9 cellular contexts compared by ENCODE assay signal in genomic region chr3:12557472-12558105, GRCh38. TPM values are rescaled to one million over a fixed set of nuclear protein-coding genes. Genes with fewer than 3 reads are reported as not detected.
A peak's percentile ranks its signal among the peaks of the same experiment; 100 is the strongest.
DNase-seq lines count a peak whose midpoint lies in the region; ATAC-seq, FAIRE-seq and TF ChIP-seq lines count a peak whose summit lies in the region.
"Had no signal": no experiment of that assay in that cellular context is flagged by ENCODE, and none has a peak within 500 bp of the region (broad histone marks: within the 10 kb centered on the region; RNA-seq: fewer than 3 reads in every experiment).

No MANE protein-coding gene starts in this region.

- TF ChIP-seq POLR2A in endothelial cell of umbilical vein (IDR thresholded peaks at IDR 0.05; ENCODE audit: low read depth, low read length) = no peak

- H4K20me1 ChIP-seq in SK-N-SH (ENCODE audit: insufficient read depth) = peaks cover 48% of the 10 kb centered on the region
- H4K20me1 ChIP-seq in endothelial cell of umbilical vein (replicated peaks; ENCODE audit: control insufficient read depth, extremely low read depth, insufficient read depth, low read length) = peaks cover 4% of the 10 kb centered on the region
- H4K20me1 ChIP-seq in neural cell (ENCODE audit: insufficient read depth) = no peaks in the 10 kb centered on the region

- no TSS peak for BruUV-seq in Panc1 (replicated peaks; lab: Mats Ljungman, UMichigan)
- no TSS peak for BruUV-seq in endothelial cell of umbilical vein (replicated peaks; lab: Mats Ljungman, UMichigan)

- POLR2A ChIA-PET in SK-N-SH (lab: Yijun Ruan, JAX) (interaction anchor here (1.2 kb wide), 1 partner anchor 27 kb away, joined by 4 read pairs; no protein-coding TSS in a partner anchor), Panc1 (lab: Charles Lee) (no interaction called here), endothelial cell of umbilical vein (lab: Charles Lee) (no interaction called here)

- TF ChIP-seq CTCF in SK-N-SH (IDR thresholded peaks at IDR 0.05) (no peak), Panc1 (IDR thresholded peaks at IDR 0.05) (no peak), endothelial cell of umbilical vein (IDR thresholded peaks at IDR 0.05; ENCODE audit: extremely low read depth in 1 of 2, insufficient read depth in 1 of 2, low read depth in 1 of 2, low read length in 2 of 2) (no peak), neural cell (IDR thresholded peaks at IDR 0.05; ENCODE audit: poor library complexity, severe bottlenecking) (no peak)

- TF ChIP-seq RAD21 in SK-N-SH (IDR thresholded peaks at IDR 0.05; ENCODE audit: low read length) (no peak), neural cell (conservative IDR thresholded peaks at IDR 0.05) (no peak)

- FAIRE-seq in endothelial cell of umbilical vein (lab: Jason Lieb, UNC) = peak; percentile 56
- FAIRE-seq: islet of Langerhans had no signal

- H3K9me3 ChIP-seq in SK-N-SH = no peaks in the 10 kb centered on the region
- H3K9me3 ChIP-seq in Panc1 (ENCODE audit: control insufficient read depth, insufficient read depth, low read depth, low read length) = no peaks in the 10 kb centered on the region
- H3K9me3 ChIP-seq in endothelial cell of umbilical vein (replicated peaks; ENCODE audit: control insufficient read depth, insufficient read depth, low read length) = no peaks in the 10 kb centered on the region
- H3K9me3 ChIP-seq in neural cell (ENCODE audit: low read length) = no peaks in the 10 kb centered on the region

- peak overlapping the region; percentile 93 to 96 for H3K27ac ChIP-seq in SK-N-SH (ENCODE audit: low read depth in 2 of 2, low read length in 1 of 2)
- peak overlapping the region; percentile 82 for H3K27ac ChIP-seq in Panc1 (ENCODE audit: low read length)
- peak overlapping the region; percentile 56 for H3K27ac ChIP-seq in endothelial cell of umbilical vein (ENCODE audit: insufficient read depth, low read depth, low read length)
- H3K27ac ChIP-seq in neural cell (ENCODE audit: low read length) = peak overlapping the region; percentile 85

- intact Hi-C loops in Panc1 (cut with micrococcal nuclease; ENCODE audit: unreplicated experiment) = no loop called here
- intact Hi-C loops in endothelial cell of umbilical vein (cut with micrococcal nuclease) = loop anchor here (1.0 to 5.0 kb wide), 5 partner anchors 9 to 420 kb away; partner anchors contain the start of genes RAF1 and RPL32

- peak overlapping the region; percentile 77; the same call in 1 of the 2 replicates for H2AFZ ChIP-seq in SK-N-SH (ENCODE audit: low read depth)
- H2AFZ ChIP-seq in endothelial cell of umbilical vein (ENCODE audit: low read depth, low read length) = peak overlapping the region; percentile 83
- H2AFZ ChIP-seq in neural cell (ENCODE audit: low read depth, low read length) = peak overlapping the region; percentile 81

- CTCF ChIA-PET in SK-N-SH (lab: Yijun Ruan, JAX) (interaction anchor here (1.1 to 1.6 kb wide), 2 partner anchors 58 to 279 kb away, joined by 3 to 4 read pairs; no protein-coding TSS in a partner anchor), Panc1 (lab: Charles Lee) (no interaction called here), endothelial cell of umbilical vein (lab: Charles Lee) (no interaction called here)

- H3K79me2 ChIP-seq in SK-N-SH (ENCODE audit: insufficient read depth) (peaks cover 57% of the 10 kb centered on the region), endothelial cell of umbilical vein (ENCODE audit: control insufficient read depth, insufficient read depth, low read length) (peaks cover 53% of the 10 kb centered on the region), neural cell (replicated peaks; ENCODE audit: insufficient read depth, low read length) (peaks cover 51% of the 10 kb centered on the region)

- no peaks in the 10 kb centered on the region for H3F3A ChIP-seq in SK-N-SH (replicated peaks; ENCODE audit: insufficient read depth)
- no peaks in the 10 kb centered on the region for H3F3A ChIP-seq in neural cell (ENCODE audit: insufficient read depth, low read length, poor library complexity, severe bottlenecking)

- H3K27me3 ChIP-seq in SK-N-SH (ENCODE audit: insufficient read depth) (no peaks in the 10 kb centered on the region), Panc1 (ENCODE audit: control insufficient read depth, insufficient read depth, low read length) (no peaks in the 10 kb centered on the region), endothelial cell of umbilical vein (ENCODE audit: control insufficient read depth in 2 of 2, insufficient read depth in 2 of 2, low read length in 2 of 2) (no peaks in the 10 kb centered on the region), neural cell (ENCODE audit: insufficient read depth, low read depth, low read length) (no peaks in the 10 kb centered on the region)

- in situ Hi-C loops in Panc1 (cut with HindIII; ENCODE audit: low pct_unique_long_range_greater_than_20kb, low sequenced_read_pairs) = no loop called here

- H3K4me3 ChIP-seq in SK-N-SH (ENCODE audit: low read depth in 2 of 2, low read length in 1 of 2) = peak overlapping the region; percentile 92 to 94
- H3K4me3 ChIP-seq in Panc1 (ENCODE audit: low read depth in 2 of 2, low read length in 2 of 2) = peak overlapping the region; percentile 88 to 89
- H3K4me3 ChIP-seq in endothelial cell of umbilical vein (replicated peaks in 1 of 3; ENCODE audit: insufficient read depth in 1 of 3, low read depth in 1 of 3, low read length in 3 of 3) = peak overlapping the region; percentile 86 to 98 (median 89)
- H3K4me3 ChIP-seq in neural cell (ENCODE audit: low read length) = peak overlapping the region; percentile 97

- H3K9ac ChIP-seq in SK-N-SH = peak overlapping the region; percentile 87
- peak overlapping the region; percentile 79 for H3K9ac ChIP-seq in endothelial cell of umbilical vein (replicated peaks; ENCODE audit: extremely low read depth, insufficient read depth, low read length)
- H3K9ac ChIP-seq in neural cell (ENCODE audit: low read length) = peak overlapping the region; percentile 86

- peak overlapping the region; percentile 74 for H3K4me2 ChIP-seq in SK-N-SH
- peak overlapping the region; percentile 99 for H3K4me2 ChIP-seq in endothelial cell of umbilical vein (ENCODE audit: insufficient read depth, low read length)
- H3K4me2 ChIP-seq in neural cell (ENCODE audit: low read length) = peak overlapping the region; percentile 81

- H3K9me1 ChIP-seq in endothelial cell of umbilical vein (replicated peaks; ENCODE audit: control insufficient read depth, extremely low read depth, insufficient read depth, low read length) = peaks cover 3% of the 10 kb centered on the region

- H3K9me2 ChIP-seq in SK-N-SH (no peaks in the 10 kb centered on the region), neural cell (ENCODE audit: insufficient read depth, low read length) (no peaks in the 10 kb centered on the region)

- dilution Hi-C loops in endothelial cell of umbilical vein (cut with MboI; ENCODE audit: extremely low pct_ligation_motif_present, low sequenced_read_pairs) = no loop called here

- no peak for ATAC-seq in SK-N-SH treated with all-trans-retinoic acid at 6 μM for 48 hours
- ATAC-seq in Panc1 = no peak
- ATAC-seq in HG02678 (IDR thresholded peaks at IDR 0.05; ENCODE audit: unreplicated experiment) = no peak

- TF ChIP-seq EP300 in SK-N-SH (IDR thresholded peaks at IDR 0.05; ENCODE audit: borderline replicate concordance in 1 of 2, low read depth in 1 of 2, low read length in 1 of 2) = no peak
- TF ChIP-seq EP300 in neural cell (conservative IDR thresholded peaks at IDR 0.05; ENCODE audit: poor library complexity, severe bottlenecking) = no peak

- H3K36me3 ChIP-seq in SK-N-SH (replicated peaks in 1 of 2; ENCODE audit: control insufficient read depth in 1 of 2, insufficient read depth in 2 of 2, low read length in 1 of 2) = no peaks in the 10 kb centered on the region
- peaks cover 3% of the 10 kb centered on the region; the same call in 1 of the 2 replicates for H3K36me3 ChIP-seq in Panc1 (ENCODE audit: control insufficient read depth, insufficient read depth, low read length)
- H3K36me3 ChIP-seq in endothelial cell of umbilical vein (ENCODE audit: control insufficient read depth in 2 of 2, extremely low read depth in 1 of 2, insufficient read depth in 2 of 2, low read length in 2 of 2) = no peaks in the 10 kb centered on the region
- no peaks in the 10 kb centered on the region for H3K36me3 ChIP-seq in neural cell (ENCODE audit: insufficient read depth, low read length)

- DNase-seq in SK-N-SH (no peak), Panc1 (ENCODE audit: low read depth, low spot score) (no peak), endothelial cell of umbilical vein (ENCODE audit: low read depth, low spot score) (peak; percentile 54), NCI-H1105 treated with DMSO at 0.1 percent for 48 hours (lab: John Stamatoyannopoulos, UW) (no peak), NCI-H1105 (lab: John Stamatoyannopoulos, UW) (no peak)

- WGBS in SK-N-SH (ENCODE audit: low lambda C conversion rate) = 2% methylated on average over 18 of the region's 18 CpGs

- peaks cover 8 to 16% of the 10 kb centered on the region in 2 experiments; a peak in 3 of 4 replicates for H3K4me1 ChIP-seq in SK-N-SH (ENCODE audit: control insufficient read depth in 1 of 2, insufficient read depth in 2 of 2, low read depth in 1 of 2, low read length in 1 of 2)
- H3K4me1 ChIP-seq in Panc1 (ENCODE audit: control insufficient read depth, insufficient read depth, low read length) = peaks cover 37% of the 10 kb centered on the region
- peaks cover 21% of the 10 kb centered on the region for H3K4me1 ChIP-seq in endothelial cell of umbilical vein (ENCODE audit: control insufficient read depth, extremely low read depth, insufficient read depth, low read length)

RNA-seq across cellular contexts. Expression of gene MKRN2, which starts 0.7 kb away (rescaled TPM):
- polyA plus RNA-seq in SK-N-SH (2012; rRNA removed) (29.8 and 39.6 TPM in 2 replicates), endothelial cell of umbilical vein (28.0 and 29.9 TPM in 2 replicates), neural cell (47.6 and 50.4 TPM in 2 replicates)
- 29.3 and 35.0 TPM in 2 replicates for polyA plus RNA-seq in SK-N-SH (2012; cell fraction: cytosol; rRNA removed)
- 21.0 and 29.3 TPM in 2 replicates for polyA plus RNA-seq in SK-N-SH (2012; cell fraction: nucleus; rRNA removed)
- total RNA-seq in Panc1 (2021; ENCODE audit: unreplicated experiment) (19.4 TPM), endothelial cell of umbilical vein (26.4 and 27.3 TPM in 2 replicates)
- polyA plus RNA-seq in Panc1 (2012; ENCODE audit: insufficient read length) = 20.6 TPM
- 35.5 and 37.0 TPM in 2 replicates for polyA plus RNA-seq in endothelial cell of umbilical vein (2011; cell fraction: cytosol; rRNA removed)
- 25.4 and 28.4 TPM in 2 replicates for polyA plus RNA-seq in endothelial cell of umbilical vein (2011; cell fraction: nucleus; rRNA removed)
- 22.3 and 29.0 TPM in 2 replicates for polyA plus RNA-seq in endothelial cell of umbilical vein (2012)
- polyA minus RNA-seq in endothelial cell of umbilical vein (37.8 and 45.9 TPM in 2 replicates), neural cell (47.7 and 50.0 TPM in 2 replicates)
- 16.9 TPM for polyA minus RNA-seq in endothelial cell of umbilical vein (2011; cell fraction: cytosol; rRNA and poly(A)+ RNA removed)
- 13.3 and 15.5 TPM in 2 replicates for polyA minus RNA-seq in endothelial cell of umbilical vein (2011; cell fraction: nucleus; rRNA and poly(A)+ RNA removed)

RNA-seq across cellular contexts. Expression of gene MKRN2OS, which starts 12.3 kb away (rescaled TPM):
- polyA plus RNA-seq in SK-N-SH (2012; rRNA removed) = not detected in 2 replicates
- not detected in 2 replicates for polyA plus RNA-seq in SK-N-SH (2012; cell fraction: cytosol; rRNA removed)
- not detected in 2 replicates for polyA plus RNA-seq in SK-N-SH (2012; cell fraction: nucleus; rRNA removed)
- not detected for total RNA-seq in Panc1 (2021; ENCODE audit: unreplicated experiment)
- polyA plus RNA-seq in Panc1 (2012; ENCODE audit: insufficient read length) = 0.24 TPM
- total RNA-seq in endothelial cell of umbilical vein = not detected in 2 replicates
- polyA plus RNA-seq in endothelial cell of umbilical vein = not detected in 2 replicates
- polyA plus RNA-seq in endothelial cell of umbilical vein (2011; cell fraction: cytosol; rRNA removed) = not detected in 2 replicates
- polyA plus RNA-seq in endothelial cell of umbilical vein (2011; cell fraction: nucleus; rRNA removed) = not detected in 2 replicates
- not detected in 2 replicates for polyA plus RNA-seq in endothelial cell of umbilical vein (2012)
- polyA minus RNA-seq in endothelial cell of umbilical vein = not detected in 2 replicates
- polyA minus RNA-seq in endothelial cell of umbilical vein (2011; cell fraction: cytosol; rRNA and poly(A)+ RNA removed) = not detected
- not detected in 2 replicates for polyA minus RNA-seq in endothelial cell of umbilical vein (2011; cell fraction: nucleus; rRNA and poly(A)+ RNA removed)
- polyA plus RNA-seq in neural cell = 0.36 TPM in 1 of 2 replicates, not detected in the other
- not detected in 2 replicates for polyA minus RNA-seq in neural cell
